In genomic region chr6:151451950-151452749, GRCh38 we compare ENCODE assay signal across 2 cellular contexts.
A peak's percentile ranks its signal among the peaks of the same experiment; 100 is the strongest.
TF ChIP-seq lines count a peak whose summit lies in the region.

RMND1 (minus strand) TSS chr6:151452126; CDS start chr6:151445811, 6,315 bp downstream.

TF ChIP-seq in IMR-90, 13 proteins besides CTCF, POLR2A, EP300 and RAD21:
- TF ChIP-seq USF2 (IDR thresholded peaks at IDR 0.05; ENCODE audit: low read depth, low read length) (peak; percentile 100), MAZ (IDR thresholded peaks at IDR 0.05; ENCODE audit: borderline replicate concordance, low read depth, low read length) (peak; percentile 83), MXI1 (IDR thresholded peaks at IDR 0.05; ENCODE audit: borderline replicate concordance, low read depth, low read length) (peak; percentile 98), CEBPB (IDR thresholded peaks at IDR 0.05; ENCODE audit: low read depth, low read length) (no peak), BHLHE40 (IDR thresholded peaks at IDR 0.05; ENCODE audit: low read depth, low read length) (peak; percentile 87)
TF ChIP-seq in IMR-90: peak in this region for 4.

TF ChIP-seq in endothelial cell of umbilical vein, 7 proteins besides CTCF, POLR2A, EP300 and RAD21 (continued from another document):
- peak; percentile 100 for TF ChIP-seq MAX (IDR thresholded peaks at IDR 0.05; ENCODE audit: insufficient read depth, insufficient read length)
- peak; percentile 35 for TF ChIP-seq MYC (IDR thresholded peaks at IDR 0.05; ENCODE audit: low read depth, low read length)
